Comparison of ENCODE assay signal across 9 cellular contexts in genomic region chr22:29074276-29074625, GRCh38. TPM values are rescaled to one million over a fixed set of nuclear protein-coding genes. Genes with fewer than 3 reads are reported as not detected.
DNase-seq lines count a peak whose midpoint lies in the region; ATAC-seq, FAIRE-seq and TF ChIP-seq lines count a peak whose summit lies in the region.
"Had no signal": no experiment of that assay in that cellular context is flagged by ENCODE, and none has a peak within 500 bp of the region (broad histone marks: within the 10 kb centered on the region; RNA-seq: fewer than 3 reads in every experiment).

No MANE protein-coding gene starts in this region.

- H3K36me3 ChIP-seq in HUES48 (ENCODE audit: control insufficient read depth, insufficient read depth, low read length) (no peaks in the 10 kb centered on the region), left lung (no peaks in the 10 kb centered on the region), spleen (no peaks in the 10 kb centered on the region)

- H3K9me3 Mint-ChIP-seq in MCF 10A (ENCODE audit: unreplicated experiment): no peaks in the 10 kb centered on the region

- H3K27me3 ChIP-seq in HUES48 (ENCODE audit: control insufficient read depth, insufficient read depth, low read length) (peaks cover 60% of the 10 kb centered on the region), left lung (peaks cover 0 to 59% of the 10 kb centered on the region in 2 donors), spleen (replicated peaks in 1 of 7) (peaks cover 0 to 70% (median 25%) of the 10 kb centered on the region in 7 donors)
- H3K27me3 ChIP-seq: foreskin keratinocyte had no signal

- H3K4me3 Mint-ChIP-seq in MCF 10A (ENCODE audit: unreplicated experiment): peak overlapping the region; percentile 71

- WGBS in spleen, 5 donors: 40 to 48% (median 45%) methylated on average over 8 of the region's 8 CpGs

- no peak overlapping the region for H3K27ac ChIP-seq in HUES48 (ENCODE audit: low read depth, low read length)
- peak overlapping the region; percentile 34 to 70 for H3K27ac ChIP-seq in left lung
- H3K27ac ChIP-seq in spleen: peak overlapping the region in 6 of 8 donors; percentile 65 to 88 (median 71)

- POLR2A ChIA-PET in MCF 10A (lab: Yijun Ruan, JAX): interaction anchor here (0.7 kb wide), 1 partner anchor 47 kb away, joined by 3 read pairs; no protein-coding TSS in a partner anchor

- no peak overlapping the region for H3K9ac ChIP-seq in HUES48 (ENCODE audit: low read depth, low read length)

- no TSS peak for BruUV-seq in MCF 10A (replicated peaks; lab: Mats Ljungman, UMichigan)

- TF ChIP-seq CTCF in MCF 10A (IDR thresholded peaks at IDR 0.05; ENCODE audit: unreplicated experiment) (no peak), left lung (IDR thresholded peaks at IDR 0.05) (no peak), spleen (IDR thresholded peaks at IDR 0.05 in 8 of 11, conservative IDR thresholded peaks at IDR 0.05 in 3 of 11) (no peak)

- H3K9me3 ChIP-seq in HUES48 (ENCODE audit: control insufficient read depth, insufficient read depth, low read length) (no peaks in the 10 kb centered on the region), left lung (no peaks in the 10 kb centered on the region), spleen (no peaks in the 10 kb centered on the region)

- FAIRE-seq in H54 (lab: Jason Lieb, UNC): no peak

- no peaks in the 10 kb centered on the region for H3K27me3 Mint-ChIP-seq in MCF 10A (ENCODE audit: insufficient read depth, unreplicated experiment)

- H3K4me3 ChIP-seq in HUES48 (ENCODE audit: low read depth, low read length) (peak overlapping the region; percentile 69), left lung (peak overlapping the region; percentile 63 to 68), spleen (peak overlapping the region; percentile 41 to 80 (median 55))

- peaks cover 6% of the 10 kb centered on the region for H3K4me1 Mint-ChIP-seq in MCF 10A (ENCODE audit: insufficient read depth, unreplicated experiment)

- in situ Hi-C loops in KBM-7 (cut with MboI; ENCODE audit: low pct_unique_long_range_greater_than_20kb, low sequenced_read_pairs): no loop called here

- intact Hi-C loops in MCF 10A (cut with micrococcal nuclease) (loop anchor here (10.0 kb wide), 1 partner anchor 81 kb away; no protein-coding TSS in a partner anchor), left lung (cut with DNase I) (no loop called here), spleen (cut with DNase I; ENCODE audit: low total_unique reads) (no loop called here)

- no peaks in the 10 kb centered on the region for H3K36me3 Mint-ChIP-seq in MCF 10A (ENCODE audit: insufficient read depth, unreplicated experiment)

- TF ChIP-seq POLR2A in spleen (IDR thresholded peaks at IDR 0.05): no peak
- TF ChIP-seq POLR2A in H54 (IDR thresholded peaks at IDR 0.05; ENCODE audit: low read depth, low read length): no peak

- CTCF ChIA-PET in MCF 10A (lab: Yijun Ruan, JAX): interaction anchor here (0.6 to 0.7 kb wide), 3 partner anchors 23 to 246 kb away, joined by 3 read pairs; no protein-coding TSS in a partner anchor

- ATAC-seq in left lung: no peak
- ATAC-seq in GM19395 (IDR thresholded peaks at IDR 0.05; ENCODE audit: unreplicated experiment): no peak

- H3K27ac Mint-ChIP-seq in MCF 10A (ENCODE audit: low read depth, unreplicated experiment): no peak overlapping the region

- DNase-seq in MCF 10A (ENCODE audit: unreplicated experiment): no peak
- DNase-seq in left lung: no peak
- DNase-seq in spleen: no peak
- DNase-seq in SIG-M5 (lab: John Stamatoyannopoulos, UW): no peak
- DNase-seq in H54 (ENCODE audit: insufficient read length, low spot score): no peak
- no peak for DNase-seq in KBM-7

- peaks cover 7% of the 10 kb centered on the region; the same call in 1 of the 2 replicates for H3K4me1 ChIP-seq in HUES48 (ENCODE audit: control insufficient read depth, insufficient read depth, low read length)
- peaks cover 12 to 33% of the 10 kb centered on the region in 2 donors for H3K4me1 ChIP-seq in left lung
- H3K4me1 ChIP-seq in spleen: peaks cover 17 to 66% (median 41%) of the 10 kb centered on the region in 6 donors

RNA-seq across cellular contexts. Expression of gene KREMEN1, which starts 1.4 kb away (rescaled TPM):
- total RNA-seq in MCF 10A (2022): 3.6 and 4.2 TPM in 2 replicates
- 10 to 100 TPM; 24.6 to 42.3 TPM for total RNA-seq in left lung
- 10 to 100 TPM; 15.0 to 41.3 (median 29.0) TPM for total RNA-seq in spleen
- polyA plus RNA-seq in spleen: 1 to 10 TPM; 1.5 to 4.7 (median 2.2) TPM

RNA-seq across cellular contexts. Expression of gene C22orf31, which starts 12.6 kb away (rescaled TPM):
- total RNA-seq in MCF 10A (2022) (not detected in 2 replicates), left lung (under 1 TPM in 1 of 2 donors, not detected in 1; 0.29 TPM), spleen (not detected)
- not detected for polyA plus RNA-seq in spleen
- total RNA-seq: foreskin keratinocyte had no signal
- polyA plus RNA-seq: foreskin keratinocyte had no signal
